24 cellular contexts compared by ENCODE assay signal in the genomic region with DNA sequence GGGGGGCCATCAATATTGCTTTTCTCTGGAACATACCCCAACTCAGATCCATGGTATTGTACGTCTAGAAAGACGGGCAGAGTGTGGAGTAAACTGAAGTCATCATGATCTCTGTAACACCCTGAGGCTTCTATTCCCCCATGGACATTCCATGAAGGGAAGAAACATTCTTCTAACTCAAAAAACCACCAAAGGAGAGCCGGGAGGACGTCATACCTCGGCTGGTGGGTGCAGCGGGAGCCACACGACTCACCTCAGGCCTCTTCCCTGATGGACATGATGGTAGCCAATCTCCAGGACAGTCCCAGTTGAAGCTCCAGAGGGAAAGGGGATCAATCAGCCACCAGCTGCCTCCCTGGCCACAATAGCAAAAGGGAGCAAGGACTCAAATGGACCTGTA.
"Had no signal": no experiment of that assay in that cellular context is flagged by ENCODE, and none has a peak within 500 bp of the region (broad histone marks: within the 10 kb centered on the region; RNA-seq: fewer than 3 reads in every experiment).

No MANE protein-coding gene starts in this region.

- H3K27me3 ChIP-seq: SJSA1 had no signal

- FAIRE-seq: RCC 7860 had no signal

- H3K4me2 ChIP-seq: KMS-11 had no signal

- H3K27ac Mint-ChIP-seq: activated CD8-positive, alpha-beta T cell treated with anti-CD3 and anti-CD28 coated beads, Interleukin-2, amount 10 ng/mL, durations not matched to agents 7 days and 5 days; activated naive CD4-positive, alpha-beta T cell treated with anti-CD3 and anti-CD28 coated beads, Interleukin-2, amount 50 U/mL, for 24 hours; activated T-cell treated with anti-CD3 and anti-CD28 coated beads, Interleukin-2, amount 50 U/mL, for 24 hours; activated T-helper 1 cell treated with anti-CD3 and anti-CD28 coated beads, Interleukin-12 subunit alpha, Interleukin-12 subunit beta, Interleukin-2, Interleukin-4 antibody, amounts not matched to agents 30 ng/mL and 10 ng/mL and 1 ng/mL, durations not matched to agents 14 hours and 24 hours and 36 hours; T-helper 17 cell; WTC11 had no signal

- DNase-seq: activated CD4-positive, alpha-beta T cell treated with anti-CD3 and anti-CD28 coated beads for 48 hours; activated CD4-positive, alpha-beta T cell treated with anti-CD3 and anti-CD28 coated beads, Interleukin-2, amount 50 U/mL, for 4 hours; activated CD4-positive, CD25-positive, alpha-beta regulatory T cell treated with anti-CD3 and anti-CD28 coated beads, Interleukin-2, amount 50 U/mL, for 72 hours; activated CD8-positive, alpha-beta memory T cell treated with anti-CD3 and anti-CD28 coated beads, Interleukin-2, amount 50 U/mL, for 48 hours; activated CD8-positive, alpha-beta T cell treated with anti-CD3 and anti-CD28 coated beads, Interleukin-2, amount 10 ng/mL, durations not matched to agents 7 days and 5 days; activated effector memory CD4-positive, alpha-beta T cell treated with Interleukin-2 at 50 U/mL for 16 hours; activated naive CD4-positive, alpha-beta T cell; activated T-cell treated with anti-CD3 and anti-CD28 coated beads, Interleukin-2, amount 50 U/mL, for 24 hours; amniotic stem cell; NCI-H1105; NCI-H1436 treated with DMSO at 0.1 percent for 48 hours; NCI-H187; NCI-H2081; NCI-H446; PC-3; SHP77; T-helper 17 cell; T-helper 9 cell had no signal

- H3K4me3 Mint-ChIP-seq: activated CD8-positive, alpha-beta T cell treated with anti-CD3 and anti-CD28 coated beads, Interleukin-2, amount 10 ng/mL, durations not matched to agents 7 days and 5 days; activated naive CD4-positive, alpha-beta T cell treated with anti-CD3 and anti-CD28 coated beads, Interleukin-2, amount 50 U/mL, for 24 hours; activated T-cell treated with anti-CD3 and anti-CD28 coated beads, Interleukin-2, amount 50 U/mL, for 24 hours; activated T-helper 1 cell treated with anti-CD3 and anti-CD28 coated beads, Interleukin-12 subunit alpha, Interleukin-12 subunit beta, Interleukin-2, Interleukin-4 antibody, amounts not matched to agents 30 ng/mL and 10 ng/mL and 1 ng/mL, durations not matched to agents 14 hours and 24 hours and 36 hours; T-helper 17 cell; WTC11 had no signal

- H3K36me3 Mint-ChIP-seq: activated naive CD4-positive, alpha-beta T cell treated with anti-CD3 and anti-CD28 coated beads, Interleukin-2, amount 50 U/mL, for 24 hours; WTC11 had no signal

- H3K9me3 ChIP-seq: SJSA1 had no signal

- H3K4me3 ChIP-seq: SJSA1 had no signal

- H3K4me1 Mint-ChIP-seq: activated naive CD4-positive, alpha-beta T cell treated with anti-CD3 and anti-CD28 coated beads, Interleukin-2, amount 50 U/mL, for 24 hours; T-helper 17 cell had no signal

- H3K36me3 ChIP-seq: SJSA1 had no signal

- H3K9me3 Mint-ChIP-seq: activated naive CD4-positive, alpha-beta T cell treated with anti-CD3 and anti-CD28 coated beads, Interleukin-2, amount 50 U/mL, for 24 hours; activated T-cell treated with anti-CD3 and anti-CD28 coated beads, Interleukin-2, amount 50 U/mL, for 24 hours; activated T-helper 1 cell treated with anti-CD3 and anti-CD28 coated beads, Interleukin-12 subunit alpha, Interleukin-12 subunit beta, Interleukin-2, Interleukin-4 antibody, amounts not matched to agents 30 ng/mL and 10 ng/mL and 1 ng/mL, durations not matched to agents 14 hours and 24 hours and 36 hours had no signal

- H3K27ac ChIP-seq: KMS-11, SJSA1 had no signal

- H3K9ac ChIP-seq: KMS-11 had no signal
